Comparison of ENCODE assay signal across 1 cellular context in the genomic region with DNA sequence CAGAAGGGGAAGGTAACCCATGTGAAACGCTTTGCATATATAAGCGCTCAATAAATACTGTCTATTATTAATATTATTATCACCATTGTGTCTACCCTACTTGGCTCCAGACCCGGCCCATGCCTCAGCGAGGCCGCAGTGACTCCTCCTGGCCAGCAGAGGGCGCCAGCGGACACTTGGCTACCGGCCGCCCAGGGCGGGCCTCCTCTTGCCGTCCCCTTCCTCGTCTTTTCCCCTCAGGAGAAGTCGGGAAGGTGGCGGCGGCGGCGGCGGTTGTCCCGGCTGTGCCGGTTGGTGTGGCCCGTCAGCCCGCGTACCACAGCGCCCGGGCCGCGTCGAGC.
TF ChIP-seq lines count a peak whose summit lies in the region.

A gene with protein sequence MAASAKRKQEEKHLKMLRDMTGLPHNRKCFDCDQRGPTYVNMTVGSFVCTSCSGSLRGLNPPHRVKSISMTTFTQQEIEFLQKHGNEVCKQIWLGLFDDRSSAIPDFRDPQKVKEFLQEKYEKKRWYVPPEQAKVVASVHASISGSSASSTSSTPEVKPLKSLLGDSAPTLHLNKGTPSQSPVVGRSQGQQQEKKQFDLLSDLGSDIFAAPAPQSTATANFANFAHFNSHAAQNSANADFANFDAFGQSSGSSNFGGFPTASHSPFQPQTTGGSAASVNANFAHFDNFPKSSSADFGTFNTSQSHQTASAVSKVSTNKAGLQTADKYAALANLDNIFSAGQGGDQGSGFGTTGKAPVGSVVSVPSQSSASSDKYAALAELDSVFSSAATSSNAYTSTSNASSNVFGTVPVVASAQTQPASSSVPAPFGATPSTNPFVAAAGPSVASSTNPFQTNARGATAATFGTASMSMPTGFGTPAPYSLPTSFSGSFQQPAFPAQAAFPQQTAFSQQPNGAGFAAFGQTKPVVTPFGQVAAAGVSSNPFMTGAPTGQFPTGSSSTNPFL (plus strand): TSS at position 233 of the 341 bp plus-strand sequence. CDS start 266 bp downstream, outside the sequence.

TF ChIP-seq in HepG2, 621 proteins besides CTCF, POLR2A, EP300 and RAD21 (continued from another document and continues in another):
- TF ChIP-seq, protein P1, sequence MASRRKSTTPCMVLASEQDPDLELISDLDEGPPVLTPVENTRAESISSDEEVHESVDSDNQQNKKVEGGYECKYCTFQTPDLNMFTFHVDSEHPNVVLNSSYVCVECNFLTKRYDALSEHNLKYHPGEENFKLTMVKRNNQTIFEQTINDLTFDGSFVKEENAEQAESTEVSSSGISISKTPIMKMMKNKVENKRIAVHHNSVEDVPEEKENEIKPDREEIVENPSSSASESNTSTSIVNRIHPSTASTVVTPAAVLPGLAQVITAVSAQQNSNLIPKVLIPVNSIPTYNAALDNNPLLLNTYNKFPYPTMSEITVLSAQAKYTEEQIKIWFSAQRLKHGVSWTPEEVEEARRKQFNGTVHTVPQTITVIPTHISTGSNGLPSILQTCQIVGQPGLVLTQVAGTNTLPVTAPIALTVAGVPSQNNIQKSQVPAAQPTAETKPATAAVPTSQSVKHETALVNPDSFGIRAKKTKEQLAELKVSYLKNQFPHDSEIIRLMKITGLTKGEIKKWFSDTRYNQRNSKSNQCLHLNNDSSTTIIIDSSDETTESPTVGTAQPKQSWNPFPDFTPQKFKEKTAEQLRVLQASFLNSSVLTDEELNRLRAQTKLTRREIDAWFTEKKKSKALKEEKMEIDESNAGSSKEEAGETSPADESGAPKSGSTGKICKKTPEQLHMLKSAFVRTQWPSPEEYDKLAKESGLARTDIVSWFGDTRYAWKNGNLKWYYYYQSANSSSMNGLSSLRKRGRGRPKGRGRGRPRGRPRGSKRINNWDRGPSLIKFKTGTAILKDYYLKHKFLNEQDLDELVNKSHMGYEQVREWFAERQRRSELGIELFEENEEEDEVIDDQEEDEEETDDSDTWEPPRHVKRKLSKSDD (CRISPR knock-in tag; IDR thresholded peaks at IDR 0.05; ENCODE audit: low read depth) = peak; percentile 79; the same call in 1 of the 2 replicates
- TF ChIP-seq ZC3H13 (CRISPR knock-in tag; IDR thresholded peaks at IDR 0.05) (no peak; the same call in 1 of the 2 replicates), ZMYM3 (CRISPR knock-in tag; IDR thresholded peaks at IDR 0.05) (no peak; the same call in 1 of the 2 replicates), ZNF12 (CRISPR knock-in tag; IDR thresholded peaks at IDR 0.05) (0 out of 2 replicates have a peak, but pooled peaks have one; percentile 48), ZNF124 (CRISPR knock-in tag; IDR thresholded peaks at IDR 0.05) (peak; percentile 75; the same call in 1 of the 2 replicates), NONO (IDR thresholded peaks at IDR 0.05) (no peak), NONO (CRISPR knock-in tag; conservative IDR thresholded peaks at IDR 0.05) (peak; percentile 78; the same call in 1 of the 2 replicates), ZNF530 (CRISPR knock-in tag; IDR thresholded peaks at IDR 0.05; ENCODE audit: low read depth) (no peak), HOXA3 (CRISPR knock-in tag; IDR thresholded peaks at IDR 0.05) (peak; percentile 89), MAFK (conservative IDR thresholded peaks at IDR 0.05 in 1 of 2, IDR thresholded peaks at IDR 0.05 in 1 of 2; ENCODE audit: low read length in 2 of 2) (no peak), SMARCE1 (IDR thresholded peaks at IDR 0.05; ENCODE audit: borderline replicate concordance) (no peak), ZNF17 (CRISPR knock-in tag; IDR thresholded peaks at IDR 0.05) (no peak), HNF4A (CRISPR knock-in tag; IDR thresholded peaks at IDR 0.05) (no peak), KDM3A (CRISPR knock-in tag; IDR thresholded peaks at IDR 0.05; ENCODE audit: low read depth) (peak; percentile 94), DNMT1 (CRISPR knock-in tag; IDR thresholded peaks at IDR 0.05) (no peak), ZNF891 (CRISPR knock-in tag; IDR thresholded peaks at IDR 0.05) (no peak; the same call in 1 of the 2 replicates), ZNF484 (CRISPR knock-in tag; IDR thresholded peaks at IDR 0.05; ENCODE audit: borderline replicate concordance, low read depth) (no peak), ZNF563 (CRISPR knock-in tag; IDR thresholded peaks at IDR 0.05) (0 out of 2 replicates have a peak, but pooled peaks have one; percentile 9), U2AF1 (optimal IDR thresholded peaks at IDR 0.05; ENCODE audit: low read depth, low read length) (peak; percentile 71), ASH2L (IDR thresholded peaks at IDR 0.05; ENCODE audit: insufficient read length, low read depth, low read length) (peak; percentile 84), SP140L (CRISPR knock-in tag; IDR thresholded peaks at IDR 0.05; ENCODE audit: borderline replicate concordance) (0 out of 2 replicates have a peak, but pooled peaks have one; percentile 62), TAF1 (CRISPR knock-in tag; IDR thresholded peaks at IDR 0.05) (peak; percentile 85; the same call in 1 of the 2 replicates), ZNF235 (CRISPR knock-in tag; IDR thresholded peaks at IDR 0.05; ENCODE audit: borderline replicate concordance) (no peak), NFKBIZ (CRISPR knock-in tag; IDR thresholded peaks at IDR 0.05) (0 out of 2 replicates have a peak, but pooled peaks have one; percentile 60), STAT5B (CRISPR knock-in tag; IDR thresholded peaks at IDR 0.05) (peak; percentile 79; the same call in 1 of the 2 replicates), TARDBP (CRISPR knock-in tag; IDR thresholded peaks at IDR 0.05) (peak; percentile 75), MIER2 (CRISPR knock-in tag; IDR thresholded peaks at IDR 0.05) (0 out of 2 replicates have a peak, but pooled peaks have one; percentile 17), YEATS4 (CRISPR knock-in tag; IDR thresholded peaks at IDR 0.05; ENCODE audit: borderline replicate concordance) (peak; percentile 74; the same call in 1 of the 2 replicates), HCFC1 (IDR thresholded peaks at IDR 0.05; ENCODE audit: low read depth, low read length) (peak; percentile 25; the same call in 1 of the 2 replicates)
- TF ChIP-seq, protein P2, sequence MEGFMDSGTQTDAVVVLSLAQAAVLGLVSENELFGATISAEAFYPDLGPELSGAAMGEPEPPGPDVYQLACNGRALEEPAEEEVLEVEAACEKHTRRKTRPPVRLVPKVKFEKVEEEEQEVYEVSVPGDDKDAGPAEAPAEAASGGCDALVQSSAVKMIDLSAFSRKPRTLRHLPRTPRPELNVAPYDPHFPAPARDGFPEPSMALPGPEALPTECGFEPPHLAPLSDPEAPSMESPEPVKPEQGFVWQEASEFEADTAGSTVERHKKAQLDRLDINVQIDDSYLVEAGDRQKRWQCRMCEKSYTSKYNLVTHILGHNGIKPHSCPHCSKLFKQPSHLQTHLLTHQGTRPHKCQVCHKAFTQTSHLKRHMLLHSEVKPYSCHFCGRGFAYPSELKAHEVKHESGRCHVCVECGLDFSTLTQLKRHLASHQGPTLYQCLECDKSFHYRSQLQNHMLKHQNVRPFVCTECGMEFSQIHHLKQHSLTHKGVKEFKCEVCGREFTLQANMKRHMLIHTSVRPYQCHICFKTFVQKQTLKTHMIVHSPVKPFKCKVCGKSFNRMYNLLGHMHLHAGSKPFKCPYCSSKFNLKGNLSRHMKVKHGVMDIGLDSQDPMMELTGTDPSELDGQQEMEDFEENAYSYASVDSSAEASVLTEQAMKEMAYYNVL (CRISPR knock-in tag; IDR thresholded peaks at IDR 0.05; ENCODE audit: borderline replicate concordance) = peak; percentile 59; the same call in 1 of the 2 replicates
- TF ChIP-seq, protein P3, sequence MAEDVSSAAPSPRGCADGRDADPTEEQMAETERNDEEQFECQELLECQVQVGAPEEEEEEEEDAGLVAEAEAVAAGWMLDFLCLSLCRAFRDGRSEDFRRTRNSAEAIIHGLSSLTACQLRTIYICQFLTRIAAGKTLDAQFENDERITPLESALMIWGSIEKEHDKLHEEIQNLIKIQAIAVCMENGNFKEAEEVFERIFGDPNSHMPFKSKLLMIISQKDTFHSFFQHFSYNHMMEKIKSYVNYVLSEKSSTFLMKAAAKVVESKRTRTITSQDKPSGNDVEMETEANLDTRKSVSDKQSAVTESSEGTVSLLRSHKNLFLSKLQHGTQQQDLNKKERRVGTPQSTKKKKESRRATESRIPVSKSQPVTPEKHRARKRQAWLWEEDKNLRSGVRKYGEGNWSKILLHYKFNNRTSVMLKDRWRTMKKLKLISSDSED (CRISPR knock-in tag; IDR thresholded peaks at IDR 0.05) = no peak
- TF ChIP-seq, protein P4, sequence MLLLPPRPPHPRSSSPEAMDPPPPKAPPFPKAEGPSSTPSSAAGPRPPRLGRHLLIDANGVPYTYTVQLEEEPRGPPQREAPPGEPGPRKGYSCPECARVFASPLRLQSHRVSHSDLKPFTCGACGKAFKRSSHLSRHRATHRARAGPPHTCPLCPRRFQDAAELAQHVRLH (CRISPR knock-in tag; IDR thresholded peaks at IDR 0.05; ENCODE audit: borderline replicate concordance, low read depth) = peak; percentile 93; the same call in 1 of the 2 replicates
- TF ChIP-seq, protein P5, sequence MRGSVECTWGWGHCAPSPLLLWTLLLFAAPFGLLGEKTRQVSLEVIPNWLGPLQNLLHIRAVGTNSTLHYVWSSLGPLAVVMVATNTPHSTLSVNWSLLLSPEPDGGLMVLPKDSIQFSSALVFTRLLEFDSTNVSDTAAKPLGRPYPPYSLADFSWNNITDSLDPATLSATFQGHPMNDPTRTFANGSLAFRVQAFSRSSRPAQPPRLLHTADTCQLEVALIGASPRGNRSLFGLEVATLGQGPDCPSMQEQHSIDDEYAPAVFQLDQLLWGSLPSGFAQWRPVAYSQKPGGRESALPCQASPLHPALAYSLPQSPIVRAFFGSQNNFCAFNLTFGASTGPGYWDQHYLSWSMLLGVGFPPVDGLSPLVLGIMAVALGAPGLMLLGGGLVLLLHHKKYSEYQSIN (CRISPR knock-in tag; IDR thresholded peaks at IDR 0.05; ENCODE audit: borderline replicate concordance) = no peak
- TF ChIP-seq, protein P6, sequence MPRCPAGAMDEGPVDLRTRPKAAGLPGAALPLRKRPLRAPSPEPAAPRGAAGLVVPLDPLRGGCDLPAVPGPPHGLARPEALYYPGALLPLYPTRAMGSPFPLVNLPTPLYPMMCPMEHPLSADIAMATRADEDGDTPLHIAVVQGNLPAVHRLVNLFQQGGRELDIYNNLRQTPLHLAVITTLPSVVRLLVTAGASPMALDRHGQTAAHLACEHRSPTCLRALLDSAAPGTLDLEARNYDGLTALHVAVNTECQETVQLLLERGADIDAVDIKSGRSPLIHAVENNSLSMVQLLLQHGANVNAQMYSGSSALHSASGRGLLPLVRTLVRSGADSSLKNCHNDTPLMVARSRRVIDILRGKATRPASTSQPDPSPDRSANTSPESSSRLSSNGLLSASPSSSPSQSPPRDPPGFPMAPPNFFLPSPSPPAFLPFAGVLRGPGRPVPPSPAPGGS (CRISPR knock-in tag; IDR thresholded peaks at IDR 0.05) = peak; percentile 16; the same call in 1 of the 2 replicates
- TF ChIP-seq, protein P7, sequence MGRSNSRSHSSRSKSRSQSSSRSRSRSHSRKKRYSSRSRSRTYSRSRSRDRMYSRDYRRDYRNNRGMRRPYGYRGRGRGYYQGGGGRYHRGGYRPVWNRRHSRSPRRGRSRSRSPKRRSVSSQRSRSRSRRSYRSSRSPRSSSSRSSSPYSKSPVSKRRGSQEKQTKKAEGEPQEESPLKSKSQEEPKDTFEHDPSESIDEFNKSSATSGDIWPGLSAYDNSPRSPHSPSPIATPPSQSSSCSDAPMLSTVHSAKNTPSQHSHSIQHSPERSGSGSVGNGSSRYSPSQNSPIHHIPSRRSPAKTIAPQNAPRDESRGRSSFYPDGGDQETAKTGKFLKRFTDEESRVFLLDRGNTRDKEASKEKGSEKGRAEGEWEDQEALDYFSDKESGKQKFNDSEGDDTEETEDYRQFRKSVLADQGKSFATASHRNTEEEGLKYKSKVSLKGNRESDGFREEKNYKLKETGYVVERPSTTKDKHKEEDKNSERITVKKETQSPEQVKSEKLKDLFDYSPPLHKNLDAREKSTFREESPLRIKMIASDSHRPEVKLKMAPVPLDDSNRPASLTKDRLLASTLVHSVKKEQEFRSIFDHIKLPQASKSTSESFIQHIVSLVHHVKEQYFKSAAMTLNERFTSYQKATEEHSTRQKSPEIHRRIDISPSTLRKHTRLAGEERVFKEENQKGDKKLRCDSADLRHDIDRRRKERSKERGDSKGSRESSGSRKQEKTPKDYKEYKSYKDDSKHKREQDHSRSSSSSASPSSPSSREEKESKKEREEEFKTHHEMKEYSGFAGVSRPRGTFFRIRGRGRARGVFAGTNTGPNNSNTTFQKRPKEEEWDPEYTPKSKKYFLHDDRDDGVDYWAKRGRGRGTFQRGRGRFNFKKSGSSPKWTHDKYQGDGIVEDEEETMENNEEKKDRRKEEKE (IDR thresholded peaks at IDR 0.05) = no peak
- TF ChIP-seq, protein P8, sequence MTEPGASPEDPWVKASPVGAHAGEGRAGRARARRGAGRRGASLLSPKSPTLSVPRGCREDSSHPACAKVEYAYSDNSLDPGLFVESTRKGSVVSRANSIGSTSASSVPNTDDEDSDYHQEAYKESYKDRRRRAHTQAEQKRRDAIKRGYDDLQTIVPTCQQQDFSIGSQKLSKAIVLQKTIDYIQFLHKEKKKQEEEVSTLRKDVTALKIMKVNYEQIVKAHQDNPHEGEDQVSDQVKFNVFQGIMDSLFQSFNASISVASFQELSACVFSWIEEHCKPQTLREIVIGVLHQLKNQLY (CRISPR knock-in tag; IDR thresholded peaks at IDR 0.05) = no peak
- TF ChIP-seq, protein P9, sequence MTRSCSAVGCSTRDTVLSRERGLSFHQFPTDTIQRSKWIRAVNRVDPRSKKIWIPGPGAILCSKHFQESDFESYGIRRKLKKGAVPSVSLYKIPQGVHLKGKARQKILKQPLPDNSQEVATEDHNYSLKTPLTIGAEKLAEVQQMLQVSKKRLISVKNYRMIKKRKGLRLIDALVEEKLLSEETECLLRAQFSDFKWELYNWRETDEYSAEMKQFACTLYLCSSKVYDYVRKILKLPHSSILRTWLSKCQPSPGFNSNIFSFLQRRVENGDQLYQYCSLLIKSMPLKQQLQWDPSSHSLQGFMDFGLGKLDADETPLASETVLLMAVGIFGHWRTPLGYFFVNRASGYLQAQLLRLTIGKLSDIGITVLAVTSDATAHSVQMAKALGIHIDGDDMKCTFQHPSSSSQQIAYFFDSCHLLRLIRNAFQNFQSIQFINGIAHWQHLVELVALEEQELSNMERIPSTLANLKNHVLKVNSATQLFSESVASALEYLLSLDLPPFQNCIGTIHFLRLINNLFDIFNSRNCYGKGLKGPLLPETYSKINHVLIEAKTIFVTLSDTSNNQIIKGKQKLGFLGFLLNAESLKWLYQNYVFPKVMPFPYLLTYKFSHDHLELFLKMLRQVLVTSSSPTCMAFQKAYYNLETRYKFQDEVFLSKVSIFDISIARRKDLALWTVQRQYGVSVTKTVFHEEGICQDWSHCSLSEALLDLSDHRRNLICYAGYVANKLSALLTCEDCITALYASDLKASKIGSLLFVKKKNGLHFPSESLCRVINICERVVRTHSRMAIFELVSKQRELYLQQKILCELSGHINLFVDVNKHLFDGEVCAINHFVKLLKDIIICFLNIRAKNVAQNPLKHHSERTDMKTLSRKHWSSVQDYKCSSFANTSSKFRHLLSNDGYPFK (CRISPR knock-in tag; IDR thresholded peaks at IDR 0.05; ENCODE audit: borderline replicate concordance) = peak; percentile 69; the same call in 1 of the 2 replicates
- TF ChIP-seq, protein P10, sequence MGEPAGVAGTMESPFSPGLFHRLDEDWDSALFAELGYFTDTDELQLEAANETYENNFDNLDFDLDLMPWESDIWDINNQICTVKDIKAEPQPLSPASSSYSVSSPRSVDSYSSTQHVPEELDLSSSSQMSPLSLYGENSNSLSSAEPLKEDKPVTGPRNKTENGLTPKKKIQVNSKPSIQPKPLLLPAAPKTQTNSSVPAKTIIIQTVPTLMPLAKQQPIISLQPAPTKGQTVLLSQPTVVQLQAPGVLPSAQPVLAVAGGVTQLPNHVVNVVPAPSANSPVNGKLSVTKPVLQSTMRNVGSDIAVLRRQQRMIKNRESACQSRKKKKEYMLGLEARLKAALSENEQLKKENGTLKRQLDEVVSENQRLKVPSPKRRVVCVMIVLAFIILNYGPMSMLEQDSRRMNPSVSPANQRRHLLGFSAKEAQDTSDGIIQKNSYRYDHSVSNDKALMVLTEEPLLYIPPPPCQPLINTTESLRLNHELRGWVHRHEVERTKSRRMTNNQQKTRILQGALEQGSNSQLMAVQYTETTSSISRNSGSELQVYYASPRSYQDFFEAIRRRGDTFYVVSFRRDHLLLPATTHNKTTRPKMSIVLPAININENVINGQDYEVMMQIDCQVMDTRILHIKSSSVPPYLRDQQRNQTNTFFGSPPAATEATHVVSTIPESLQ (CRISPR knock-in tag; conservative IDR thresholded peaks at IDR 0.05) = no peak; the same call in 1 of the 2 replicates
